ENCODE assay signal across 24 cellular contexts in genomic region chr13:68050746-68051145, GRCh38.
"Had no signal": no experiment of that assay in that cellular context is flagged by ENCODE, and none has a peak within 500 bp of the region (broad histone marks: within the 10 kb centered on the region; RNA-seq: fewer than 3 reads in every experiment).

No MANE protein-coding gene starts in this region.

- DNase-seq: hippocampal formation; kidney glomerular epithelial cell; left colon; left ventricle myocardium inferior; midbrain; mucosa of descending colon; naive thymus-derived CD4-positive, alpha-beta T cell; ovary; sigmoid colon; small intestine; spleen; stimulated activated CD4-positive, alpha-beta T cell treated with anti-CD3 and anti-CD28 coated beads, Interleukin-4, amount 100 ng/mL, for 24 hours; stimulated activated naive CD4-positive, alpha-beta T cell; substantia nigra; uterus had no signal

- H3K27me3 ChIP-seq: ovary, right atrium auricular region, sigmoid colon, spleen, tibial nerve, uterus had no signal

- ATAC-seq: left colon; mucosa of descending colon; naive thymus-derived CD4-positive, alpha-beta T cell; natural killer cell treated with Interleukin-12 subunit alpha and Interleukin-12 subunit beta and Interleukin-15 and Interleukin-18, amount 100 ng/mL, for 72 hours; stimulated activated effector memory CD8-positive, alpha-beta T cell treated with anti-CD3 and anti-CD28 coated beads, Interleukin-12 subunit alpha, Interleukin-12 subunit beta, amount 100 ng/mL, for 72 hours had no signal

- H3K9me3 Mint-ChIP-seq: memory B cell, type B pancreatic cell had no signal

- H3K27me3 Mint-ChIP-seq: memory B cell; naive thymus-derived CD4-positive, alpha-beta T cell; natural killer cell treated with Interleukin-12 subunit alpha and Interleukin-12 subunit beta and Interleukin-15 and Interleukin-18, amount 100 ng/mL, for 72 hours; progenitor cell of endocrine pancreas; stimulated activated naive CD8-positive, alpha-beta T cell treated with anti-CD3 and anti-CD28 coated beads, Interleukin-15, Interleukin-2, amounts not matched to agents 100 ng/mL and 50 ng/mL, for 24 hours; type B pancreatic cell had no signal

- H3K36me3 ChIP-seq: left ventricle myocardium inferior, ovary, right atrium auricular region, sigmoid colon, spleen, tibial nerve, uterus had no signal

- H3K4me3 Mint-ChIP-seq: memory B cell; naive thymus-derived CD4-positive, alpha-beta T cell; natural killer cell treated with Interleukin-12 subunit alpha and Interleukin-12 subunit beta and Interleukin-15 and Interleukin-18, amount 100 ng/mL, for 72 hours; stimulated activated effector memory CD8-positive, alpha-beta T cell treated with anti-CD3 and anti-CD28 coated beads, Interleukin-12 subunit alpha, Interleukin-12 subunit beta, amount 100 ng/mL, for 72 hours; stimulated activated naive CD8-positive, alpha-beta T cell treated with anti-CD3 and anti-CD28 coated beads, Interleukin-15, Interleukin-2, amounts not matched to agents 100 ng/mL and 50 ng/mL, for 24 hours; type B pancreatic cell had no signal

- H3K4me1 ChIP-seq: left ventricle myocardium inferior, right atrium auricular region, sigmoid colon, spleen, tibial nerve, uterus had no signal

- H3K36me3 Mint-ChIP-seq: memory B cell; naive thymus-derived CD4-positive, alpha-beta T cell; natural killer cell treated with Interleukin-12 subunit alpha and Interleukin-12 subunit beta and Interleukin-15 and Interleukin-18, amount 100 ng/mL, for 72 hours; stimulated activated effector memory CD8-positive, alpha-beta T cell treated with anti-CD3 and anti-CD28 coated beads, Interleukin-12 subunit alpha, Interleukin-12 subunit beta, amount 100 ng/mL, for 72 hours; type B pancreatic cell had no signal

- H3K27ac Mint-ChIP-seq: memory B cell; naive thymus-derived CD4-positive, alpha-beta T cell; natural killer cell treated with Interleukin-12 subunit alpha and Interleukin-12 subunit beta and Interleukin-15 and Interleukin-18, amount 100 ng/mL, for 72 hours; progenitor cell of endocrine pancreas; stimulated activated effector memory CD8-positive, alpha-beta T cell treated with anti-CD3 and anti-CD28 coated beads, Interleukin-12 subunit alpha, Interleukin-12 subunit beta, amount 100 ng/mL, for 72 hours; stimulated activated naive CD8-positive, alpha-beta T cell treated with anti-CD3 and anti-CD28 coated beads, Interleukin-15, Interleukin-2, amounts not matched to agents 100 ng/mL and 50 ng/mL, for 24 hours; type B pancreatic cell had no signal

- H3K4me1 Mint-ChIP-seq: memory B cell; naive thymus-derived CD4-positive, alpha-beta T cell; stimulated activated effector memory CD8-positive, alpha-beta T cell treated with anti-CD3 and anti-CD28 coated beads, Interleukin-12 subunit alpha, Interleukin-12 subunit beta, amount 100 ng/mL, for 72 hours had no signal

- H3K27ac ChIP-seq: left ventricle myocardium inferior, ovary, right atrium auricular region, sigmoid colon, spleen, tibial nerve, uterus had no signal

- H3K9me3 ChIP-seq: left ventricle myocardium inferior, mucosa of descending colon, ovary, right atrium auricular region, sigmoid colon, tibial nerve, uterus had no signal

- H3K4me3 ChIP-seq: left ventricle myocardium inferior, lung, mucosa of descending colon, ovary, right atrium auricular region, sigmoid colon, spleen, tibial nerve, uterus had no signal
